1 cellular context compared by ENCODE assay signal in the genomic region with DNA sequence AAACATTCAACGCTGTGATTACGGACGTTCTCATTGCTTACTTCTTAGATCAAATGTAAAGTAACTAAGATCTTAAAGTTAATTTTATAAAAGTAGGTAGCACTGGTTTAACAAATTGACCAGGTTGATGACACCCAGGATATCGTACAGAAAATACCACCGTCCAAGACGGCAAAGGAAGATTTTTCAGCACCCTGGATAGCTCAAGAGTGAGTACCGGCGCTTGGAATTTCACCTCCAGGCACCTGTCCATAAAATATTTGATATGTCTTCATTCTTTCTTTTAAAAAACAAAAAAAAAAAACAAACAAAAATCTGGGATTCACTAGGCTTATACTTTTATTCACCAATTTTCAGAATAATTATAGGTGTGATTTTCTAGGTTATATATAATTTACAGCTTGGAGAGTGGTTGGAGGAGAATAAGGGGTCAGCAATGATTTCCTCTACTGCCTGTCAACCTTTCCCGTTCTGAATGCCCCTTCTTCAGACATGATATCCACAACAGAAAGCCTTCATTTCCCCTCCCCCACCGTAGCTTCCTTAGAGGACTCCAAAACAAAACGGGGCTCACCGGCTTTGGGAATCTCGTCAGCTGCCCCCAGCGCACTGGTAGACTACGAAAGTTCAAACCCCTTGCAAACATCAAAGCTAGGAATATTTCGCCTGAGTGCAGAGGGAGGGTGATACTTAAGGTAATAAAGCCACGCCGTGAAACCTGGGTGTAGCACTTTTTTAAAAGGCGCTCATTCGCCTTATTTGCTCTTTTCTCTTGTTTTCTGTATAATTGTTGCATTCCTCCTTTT.
TF ChIP-seq lines count a peak whose summit lies in the region.

No MANE protein-coding gene starts in this region.

TF ChIP-seq in endothelial cell of umbilical vein, 7 proteins besides CTCF, POLR2A, EP300 and RAD21:
- TF ChIP-seq EZH2 (IDR thresholded peaks at IDR 0.05; ENCODE audit: borderline replicate concordance, low read depth, low read length, severe bottlenecking) (peak; percentile 5), MYC (IDR thresholded peaks at IDR 0.05; ENCODE audit: low read depth, low read length) (no peak)
TF ChIP-seq in endothelial cell of umbilical vein: peak in this region for 1.
